30 cellular contexts compared by ENCODE assay signal in the genomic region with DNA sequence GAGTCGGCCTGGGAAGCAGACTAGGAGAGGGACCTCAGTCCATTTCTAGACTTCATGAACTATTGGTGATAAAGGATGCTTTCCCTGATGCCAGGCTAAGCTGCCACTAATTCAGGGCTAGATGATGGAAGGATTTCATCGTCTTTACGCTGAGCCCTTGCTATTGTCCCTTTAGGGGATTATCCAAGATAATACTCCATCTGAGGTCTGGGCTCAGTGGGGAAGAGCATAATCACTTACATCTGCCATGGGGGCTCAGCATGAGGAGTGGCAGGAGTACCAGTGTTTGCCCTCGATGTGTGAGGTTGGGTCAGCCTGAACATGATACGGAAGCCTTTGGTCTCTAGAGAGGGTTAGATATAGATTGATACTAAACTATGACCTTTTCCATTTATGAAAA. TPM values are rescaled to one million over a fixed set of nuclear protein-coding genes. Genes with fewer than 3 reads are reported as not detected.
"Had no signal": no experiment of that assay in that cellular context is flagged by ENCODE, and none has a peak within 500 bp of the region (broad histone marks: within the 10 kb centered on the region; RNA-seq: fewer than 3 reads in every experiment).

No MANE protein-coding gene starts in this region.

- H3K36me3 Mint-ChIP-seq: naive thymus-derived CD8-positive, alpha-beta T cell had no signal

- H3K27ac Mint-ChIP-seq: effector memory CD8-positive, alpha-beta T cell; naive thymus-derived CD8-positive, alpha-beta T cell; nephron progenitor cell; stimulated activated naive CD8-positive, alpha-beta T cell treated with anti-CD3 and anti-CD28 coated beads, Interleukin-15, amount 100 ng/mL, for 72 hours had no signal

- ATAC-seq: effector memory CD8-positive, alpha-beta T cell; heart right ventricle; left ventricle myocardium superior; lower lobe of right lung; naive thymus-derived CD8-positive, alpha-beta T cell; psoas muscle; right lobe of liver; stimulated activated naive CD8-positive, alpha-beta T cell treated with anti-CD3 and anti-CD28 coated beads, Interleukin-15, amount 100 ng/mL, for 72 hours; upper lobe of right lung had no signal

- H3K4me1 Mint-ChIP-seq: naive thymus-derived CD8-positive, alpha-beta T cell; stimulated activated naive CD8-positive, alpha-beta T cell treated with anti-CD3 and anti-CD28 coated beads, Interleukin-15, amount 100 ng/mL, for 72 hours had no signal

- H3K4me2 ChIP-seq: smooth muscle cell had no signal

- H3K4me1 ChIP-seq: psoas muscle, suprapubic skin, transverse colon, uterus had no signal

- H3K4me3 Mint-ChIP-seq: effector memory CD8-positive, alpha-beta T cell; naive thymus-derived CD8-positive, alpha-beta T cell; nephron progenitor cell; stimulated activated naive CD8-positive, alpha-beta T cell treated with anti-CD3 and anti-CD28 coated beads, Interleukin-15, amount 100 ng/mL, for 72 hours had no signal

- H3K9me3 ChIP-seq: esophagus squamous epithelium, heart right ventricle, lower lobe of right lung, ovary, psoas muscle, right lobe of liver, suprapubic skin, transverse colon, upper lobe of right lung, uterus had no signal

- DNase-seq: effector memory CD8-positive, alpha-beta T cell; erythroblast; esophagus squamous epithelium; foreskin melanocyte; glutamatergic neuron; heart right ventricle; hypothalamus; left ventricle myocardium superior; lower lobe of right lung; naive thymus-derived CD8-positive, alpha-beta T cell; nephron progenitor cell; occipital lobe; ovary; posterior cingulate gyrus; psoas muscle; right lobe of liver; stimulated activated CD4-positive, alpha-beta T cell treated with anti-CD3 and anti-CD28 coated beads, Interleukin-12 subunit alpha, Interleukin-12 subunit beta, amount 100 ng/mL, for 4 hours; stimulated activated CD4-positive, alpha-beta T cell treated with anti-CD3 and anti-CD28 coated beads, Interleukin-1b, Interleukin-23, amount 100 ng/mL, for 48 hours; stimulated activated CD4-positive, alpha-beta T cell treated with anti-CD3 and anti-CD28 coated beads, Interleukin-4, amount 100 ng/mL, for 1 hour; stimulated activated CD8-positive, alpha-beta memory T cell treated with anti-CD3 and anti-CD28 coated beads, Interleukin-4, amount 100 ng/mL, for 48 hours; stimulated activated naive CD4-positive, alpha-beta T cell; stimulated activated naive CD8-positive, alpha-beta T cell treated with anti-CD3 and anti-CD28 coated beads, Interleukin-15, amount 100 ng/mL, for 72 hours; transverse colon; upper lobe of right lung; uterus had no signal

- H3K27me3 Mint-ChIP-seq: effector memory CD8-positive, alpha-beta T cell; stimulated activated naive CD8-positive, alpha-beta T cell treated with anti-CD3 and anti-CD28 coated beads, Interleukin-15, amount 100 ng/mL, for 72 hours had no signal

- FAIRE-seq: endometrium, keratinocyte had no signal

- H3K4me3 ChIP-seq: coronary artery, esophagus squamous epithelium, heart right ventricle, lower lobe of right lung, ovary, psoas muscle, right lobe of liver, smooth muscle cell, suprapubic skin, transverse colon, upper lobe of right lung, uterus had no signal

- H3K27me3 ChIP-seq: esophagus squamous epithelium, heart right ventricle, ovary, right lobe of liver, suprapubic skin, transverse colon, upper lobe of right lung, uterus had no signal

- H3K27ac ChIP-seq: coronary artery, esophagus squamous epithelium, heart right ventricle, lower lobe of right lung, ovary, psoas muscle, right lobe of liver, suprapubic skin, transverse colon, upper lobe of right lung, uterus had no signal

- H3K36me3 ChIP-seq: esophagus squamous epithelium, ovary, right lobe of liver, suprapubic skin, transverse colon, upper lobe of right lung, uterus had no signal

- H3K9me3 Mint-ChIP-seq: stimulated activated naive CD8-positive, alpha-beta T cell treated with anti-CD3 and anti-CD28 coated beads, Interleukin-15, amount 100 ng/mL, for 72 hours had no signal

RNA-seq across cellular contexts. Expression of a gene that starts 47.3 kb away (rescaled TPM):
- total RNA-seq: naive thymus-derived CD8-positive, alpha-beta T cell had no signal
- polyA plus RNA-seq: naive thymus-derived CD8-positive, alpha-beta T cell had no signal
